In the genomic region with DNA sequence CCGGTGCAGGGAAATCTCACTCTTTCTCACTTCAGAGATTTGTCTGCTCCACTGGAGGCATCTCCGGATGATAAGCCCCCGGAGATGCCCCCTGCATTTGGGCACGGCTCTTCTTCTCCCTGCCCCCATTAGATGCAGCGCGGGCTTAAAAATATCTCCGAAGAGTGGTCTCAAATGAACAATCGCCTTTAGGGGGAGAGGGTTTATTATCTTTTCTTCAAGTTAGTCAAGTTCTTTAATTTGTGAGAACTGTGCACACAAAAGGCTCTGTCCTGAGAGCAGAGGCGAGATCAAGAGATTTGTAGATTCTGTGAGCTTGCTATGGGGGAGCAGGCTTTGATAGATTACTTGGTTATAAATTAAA, we compare ENCODE assay signal across 9 cellular contexts. TPM values are rescaled to one million over a fixed set of nuclear protein-coding genes. Genes with fewer than 3 reads are reported as not detected.
A peak's percentile ranks its signal among the peaks of the same experiment; 100 is the strongest.
DNase-seq lines count a peak whose midpoint lies in the region; ATAC-seq and TF ChIP-seq lines count a peak whose summit lies in the region.
"Had no signal": no experiment of that assay in that cellular context is flagged by ENCODE, and none has a peak within 500 bp of the region (broad histone marks: within the 10 kb centered on the region; RNA-seq: fewer than 3 reads in every experiment).

No MANE protein-coding gene starts in this region.

- H3K9ac ChIP-seq in iPS-15b (ENCODE audit: low read depth, low read length), result no peak overlapping the region

- H3K79me2 ChIP-seq in GM23338 (replicated peaks; ENCODE audit: insufficient read depth), result no peaks in the 10 kb centered on the region

- POLR2A ChIA-PET in WTC11 (lab: Charles Lee), result no interaction called here

- H3K4me1 ChIP-seq in GM23338 (ENCODE audit: insufficient read depth) (peaks cover 22% of the 10 kb centered on the region), iPS-15b (ENCODE audit: control insufficient read depth, insufficient read depth, low read length) (peaks cover 7% of the 10 kb centered on the region)

- H3K27ac ChIP-seq in GM23338 (ENCODE audit: low read depth) (no peak overlapping the region), skin epidermis (peak overlapping the region in 8 of 21 experiments; percentile 3 to 66 (median 35))

- no peaks in the 10 kb centered on the region; the same call in 2 of the 3 replicates for H3K9me3 Mint-ChIP-seq in GM23338
- H3K9me3 Mint-ChIP-seq in WTC11, result no peaks in the 10 kb centered on the region

- no peak for ATAC-seq in GM23338
- ATAC-seq in WTC11, result no peak
- ATAC-seq in HG03039 (IDR thresholded peaks at IDR 0.05; ENCODE audit: unreplicated experiment), result no peak

- H3K4me3 Mint-ChIP-seq in GM23338, result peak overlapping the region; percentile 67
- H3K4me3 Mint-ChIP-seq in WTC11, result peak overlapping the region; percentile 70

- TF ChIP-seq CTCF in GM23338 (conservative IDR thresholded peaks at IDR 0.05; ENCODE audit: low read depth in 2 of 2), result no peak
- TF ChIP-seq CTCF in WTC11 (IDR thresholded peaks at IDR 0.05), result no peak

- H3K36me3 Mint-ChIP-seq in GM23338 (ENCODE audit: low read depth) (no peaks in the 10 kb centered on the region), WTC11 (no peaks in the 10 kb centered on the region)

- H3K27me3 ChIP-seq in GM23338 (ENCODE audit: insufficient read depth) (peaks cover 91% of the 10 kb centered on the region), iPS-15b (ENCODE audit: control insufficient read depth, insufficient read depth, low read length) (peaks cover 74% of the 10 kb centered on the region)

- H3F3A ChIP-seq in GM23338 (replicated peaks; ENCODE audit: low read depth), result peaks cover 7% of the 10 kb centered on the region

- peaks cover 11% of the 10 kb centered on the region for H4K20me1 ChIP-seq in GM23338 (replicated peaks; ENCODE audit: insufficient read depth)

- peaks cover 6% of the 10 kb centered on the region; the same call in 2 of the 3 replicates for H3K4me1 Mint-ChIP-seq in GM23338
- H3K4me1 Mint-ChIP-seq in WTC11, result peaks cover 4% of the 10 kb centered on the region

- no peaks in the 10 kb centered on the region for H3K9me3 ChIP-seq in iPS-15b (ENCODE audit: control insufficient read depth, insufficient read depth, low read length)

- no peaks in the 10 kb centered on the region for H3K9me2 ChIP-seq in GM23338 (ENCODE audit: insufficient read depth)

- no peak overlapping the region for H3K27ac Mint-ChIP-seq in GM23338
- H3K27ac Mint-ChIP-seq in WTC11, result no peak overlapping the region

- CTCF ChIA-PET in WTC11 (lab: Charles Lee), result no interaction called here

- DNase-seq in GM23338 (ENCODE audit: low spot score), result no peak
- no peak for DNase-seq in WTC11 (ENCODE audit: low spot score)
- DNase-seq in DMS79 treated with DMSO at 0.1 percent for 48 hours (lab: John Stamatoyannopoulos, UW), result no peak
- no peak for DNase-seq in NCI-H1048 (lab: John Stamatoyannopoulos, UW)
- DNase-seq: activated CD4-positive, alpha-beta T cell treated with anti-CD3 and anti-CD28 coated beads, Interleukin-2, amount 50 U/mL, for 1 hour; Kasumi-1 had no signal

- H3K4me3 ChIP-seq in GM23338 (peak overlapping the region; percentile 72), iPS-15b (ENCODE audit: low read depth, low read length) (peak overlapping the region; percentile 42), skin epidermis (peak overlapping the region; percentile 36 to 67 (median 56))

- peaks cover 34% of the 10 kb centered on the region for H3K27me3 Mint-ChIP-seq in GM23338 (ENCODE audit: insufficient read depth, low read depth, poor library complexity)
- peaks cover 54% of the 10 kb centered on the region for H3K27me3 Mint-ChIP-seq in WTC11 (ENCODE audit: low read depth)

- H3K4me2 ChIP-seq in GM23338, result peak overlapping the region; percentile 93

- H3K36me3 ChIP-seq in GM23338 (ENCODE audit: insufficient read depth) (no peaks in the 10 kb centered on the region), iPS-15b (ENCODE audit: control insufficient read depth, insufficient read depth, low read length) (no peaks in the 10 kb centered on the region)

- H2AFZ ChIP-seq in GM23338, result peak overlapping the region; percentile 83; the same call in 1 of the 2 replicates

TF ChIP-seq in GM23338, 12 proteins besides CTCF, POLR2A, EP300 and RAD21:
- TF ChIP-seq STAT1 (IDR thresholded peaks at IDR 0.05; ENCODE audit: unreplicated experiment), result no peak
- TF ChIP-seq EZH2 (IDR thresholded peaks at IDR 0.05; ENCODE audit: low read depth, unreplicated experiment), result peak; percentile 87
TF ChIP-seq in GM23338: peak in this region for 1.

TF ChIP-seq in WTC11, 78 proteins besides CTCF, POLR2A, EP300 and RAD21:
- TF ChIP-seq, protein P1, sequence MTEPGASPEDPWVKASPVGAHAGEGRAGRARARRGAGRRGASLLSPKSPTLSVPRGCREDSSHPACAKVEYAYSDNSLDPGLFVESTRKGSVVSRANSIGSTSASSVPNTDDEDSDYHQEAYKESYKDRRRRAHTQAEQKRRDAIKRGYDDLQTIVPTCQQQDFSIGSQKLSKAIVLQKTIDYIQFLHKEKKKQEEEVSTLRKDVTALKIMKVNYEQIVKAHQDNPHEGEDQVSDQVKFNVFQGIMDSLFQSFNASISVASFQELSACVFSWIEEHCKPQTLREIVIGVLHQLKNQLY (CRISPR knock-in tag; IDR thresholded peaks at IDR 0.05), result no peak
- TF ChIP-seq JAZF1 (CRISPR knock-in tag; IDR thresholded peaks at IDR 0.05), result no peak
- TF ChIP-seq RELA (CRISPR knock-in tag; IDR thresholded peaks at IDR 0.05; ENCODE audit: borderline replicate concordance), result no peak
- no peak for TF ChIP-seq SMAD3 (CRISPR knock-in tag; IDR thresholded peaks at IDR 0.05; ENCODE audit: borderline replicate concordance)
- no peak for TF ChIP-seq SMAD4 (CRISPR knock-in tag; IDR thresholded peaks at IDR 0.05)
- TF ChIP-seq, protein P2, sequence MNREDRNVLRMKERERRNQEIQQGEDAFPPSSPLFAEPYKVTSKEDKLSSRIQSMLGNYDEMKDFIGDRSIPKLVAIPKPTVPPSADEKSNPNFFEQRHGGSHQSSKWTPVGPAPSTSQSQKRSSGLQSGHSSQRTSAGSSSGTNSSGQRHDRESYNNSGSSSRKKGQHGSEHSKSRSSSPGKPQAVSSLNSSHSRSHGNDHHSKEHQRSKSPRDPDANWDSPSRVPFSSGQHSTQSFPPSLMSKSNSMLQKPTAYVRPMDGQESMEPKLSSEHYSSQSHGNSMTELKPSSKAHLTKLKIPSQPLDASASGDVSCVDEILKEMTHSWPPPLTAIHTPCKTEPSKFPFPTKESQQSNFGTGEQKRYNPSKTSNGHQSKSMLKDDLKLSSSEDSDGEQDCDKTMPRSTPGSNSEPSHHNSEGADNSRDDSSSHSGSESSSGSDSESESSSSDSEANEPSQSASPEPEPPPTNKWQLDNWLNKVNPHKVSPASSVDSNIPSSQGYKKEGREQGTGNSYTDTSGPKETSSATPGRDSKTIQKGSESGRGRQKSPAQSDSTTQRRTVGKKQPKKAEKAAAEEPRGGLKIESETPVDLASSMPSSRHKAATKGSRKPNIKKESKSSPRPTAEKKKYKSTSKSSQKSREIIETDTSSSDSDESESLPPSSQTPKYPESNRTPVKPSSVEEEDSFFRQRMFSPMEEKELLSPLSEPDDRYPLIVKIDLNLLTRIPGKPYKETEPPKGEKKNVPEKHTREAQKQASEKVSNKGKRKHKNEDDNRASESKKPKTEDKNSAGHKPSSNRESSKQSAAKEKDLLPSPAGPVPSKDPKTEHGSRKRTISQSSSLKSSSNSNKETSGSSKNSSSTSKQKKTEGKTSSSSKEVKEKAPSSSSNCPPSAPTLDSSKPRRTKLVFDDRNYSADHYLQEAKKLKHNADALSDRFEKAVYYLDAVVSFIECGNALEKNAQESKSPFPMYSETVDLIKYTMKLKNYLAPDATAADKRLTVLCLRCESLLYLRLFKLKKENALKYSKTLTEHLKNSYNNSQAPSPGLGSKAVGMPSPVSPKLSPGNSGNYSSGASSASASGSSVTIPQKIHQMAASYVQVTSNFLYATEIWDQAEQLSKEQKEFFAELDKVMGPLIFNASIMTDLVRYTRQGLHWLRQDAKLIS (CRISPR knock-in tag; IDR thresholded peaks at IDR 0.05; ENCODE audit: borderline replicate concordance), result no peak
- TF ChIP-seq, protein P3, sequence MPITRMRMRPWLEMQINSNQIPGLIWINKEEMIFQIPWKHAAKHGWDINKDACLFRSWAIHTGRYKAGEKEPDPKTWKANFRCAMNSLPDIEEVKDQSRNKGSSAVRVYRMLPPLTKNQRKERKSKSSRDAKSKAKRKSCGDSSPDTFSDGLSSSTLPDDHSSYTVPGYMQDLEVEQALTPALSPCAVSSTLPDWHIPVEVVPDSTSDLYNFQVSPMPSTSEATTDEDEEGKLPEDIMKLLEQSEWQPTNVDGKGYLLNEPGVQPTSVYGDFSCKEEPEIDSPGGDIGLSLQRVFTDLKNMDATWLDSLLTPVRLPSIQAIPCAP (CRISPR knock-in tag; IDR thresholded peaks at IDR 0.05), result no peak
- no peak for TF ChIP-seq NFATC4 (CRISPR knock-in tag; IDR thresholded peaks at IDR 0.05)
- TF ChIP-seq, protein P4, sequence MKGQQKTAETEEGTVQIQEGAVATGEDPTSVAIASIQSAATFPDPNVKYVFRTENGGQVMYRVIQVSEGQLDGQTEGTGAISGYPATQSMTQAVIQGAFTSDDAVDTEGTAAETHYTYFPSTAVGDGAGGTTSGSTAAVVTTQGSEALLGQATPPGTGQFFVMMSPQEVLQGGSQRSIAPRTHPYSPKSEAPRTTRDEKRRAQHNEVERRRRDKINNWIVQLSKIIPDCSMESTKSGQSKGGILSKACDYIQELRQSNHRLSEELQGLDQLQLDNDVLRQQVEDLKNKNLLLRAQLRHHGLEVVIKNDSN (CRISPR knock-in tag; IDR thresholded peaks at IDR 0.05), result no peak
- TF ChIP-seq CREB1 (CRISPR knock-in tag; IDR thresholded peaks at IDR 0.05), result no peak
- no peak for TF ChIP-seq ETV6 (CRISPR knock-in tag; IDR thresholded peaks at IDR 0.05)
- TF ChIP-seq JUN (CRISPR knock-in tag; IDR thresholded peaks at IDR 0.05), result no peak
- no peak for TF ChIP-seq ZNF423 (CRISPR knock-in tag; IDR thresholded peaks at IDR 0.05)

RNA-seq across cellular contexts. Expression of a gene that starts 0.6 kb away (rescaled TPM):
- 2.3 and 3.4 TPM in 2 replicates for total RNA-seq in GM23338 (2014; rRNA removed; shearing (Covaris generic))
- polyA plus RNA-seq in GM23338 (2016; fragmentation: Nextera tagmentation; extraction: Ambion mirVana), result 0.63 and 0.70 TPM in 2 replicates
- total RNA-seq in WTC11 (2021), result 3.6 to 6.1 TPM (median 6.0 TPM) in 3 replicates
